In the genomic region with DNA sequence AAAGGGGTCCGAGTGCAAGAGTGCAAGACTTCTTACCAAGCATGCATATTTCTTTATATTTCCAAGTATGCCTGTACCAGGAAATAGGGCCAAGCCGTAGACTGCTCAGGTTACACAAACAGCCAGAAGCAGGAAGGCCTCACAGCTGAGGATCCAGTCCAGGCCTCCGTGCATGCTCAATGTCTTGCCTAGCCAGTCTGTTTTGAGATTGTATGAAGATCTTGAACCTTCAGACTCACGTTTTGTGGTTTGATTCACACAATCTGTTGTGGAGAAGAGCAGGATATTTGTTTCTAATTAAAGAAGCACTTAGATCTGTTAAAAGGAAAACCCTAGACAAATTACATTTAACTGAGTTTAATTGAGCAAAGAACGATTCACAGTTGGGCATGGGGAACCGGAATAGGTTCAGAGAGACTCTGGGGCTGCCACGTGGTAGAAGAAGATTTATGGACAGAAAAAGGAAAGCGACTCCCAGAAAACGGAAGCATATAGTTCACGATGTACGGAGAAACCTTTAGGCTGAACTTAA, we compare ENCODE assay signal across 1 cellular context.
TF ChIP-seq lines count a peak whose summit lies in the region.

No MANE protein-coding gene starts in this region.

TF ChIP-seq in K562, 482 proteins besides CTCF, POLR2A, EP300 and RAD21 (continued from another document and continues in another):
- TF ChIP-seq, protein P1, sequence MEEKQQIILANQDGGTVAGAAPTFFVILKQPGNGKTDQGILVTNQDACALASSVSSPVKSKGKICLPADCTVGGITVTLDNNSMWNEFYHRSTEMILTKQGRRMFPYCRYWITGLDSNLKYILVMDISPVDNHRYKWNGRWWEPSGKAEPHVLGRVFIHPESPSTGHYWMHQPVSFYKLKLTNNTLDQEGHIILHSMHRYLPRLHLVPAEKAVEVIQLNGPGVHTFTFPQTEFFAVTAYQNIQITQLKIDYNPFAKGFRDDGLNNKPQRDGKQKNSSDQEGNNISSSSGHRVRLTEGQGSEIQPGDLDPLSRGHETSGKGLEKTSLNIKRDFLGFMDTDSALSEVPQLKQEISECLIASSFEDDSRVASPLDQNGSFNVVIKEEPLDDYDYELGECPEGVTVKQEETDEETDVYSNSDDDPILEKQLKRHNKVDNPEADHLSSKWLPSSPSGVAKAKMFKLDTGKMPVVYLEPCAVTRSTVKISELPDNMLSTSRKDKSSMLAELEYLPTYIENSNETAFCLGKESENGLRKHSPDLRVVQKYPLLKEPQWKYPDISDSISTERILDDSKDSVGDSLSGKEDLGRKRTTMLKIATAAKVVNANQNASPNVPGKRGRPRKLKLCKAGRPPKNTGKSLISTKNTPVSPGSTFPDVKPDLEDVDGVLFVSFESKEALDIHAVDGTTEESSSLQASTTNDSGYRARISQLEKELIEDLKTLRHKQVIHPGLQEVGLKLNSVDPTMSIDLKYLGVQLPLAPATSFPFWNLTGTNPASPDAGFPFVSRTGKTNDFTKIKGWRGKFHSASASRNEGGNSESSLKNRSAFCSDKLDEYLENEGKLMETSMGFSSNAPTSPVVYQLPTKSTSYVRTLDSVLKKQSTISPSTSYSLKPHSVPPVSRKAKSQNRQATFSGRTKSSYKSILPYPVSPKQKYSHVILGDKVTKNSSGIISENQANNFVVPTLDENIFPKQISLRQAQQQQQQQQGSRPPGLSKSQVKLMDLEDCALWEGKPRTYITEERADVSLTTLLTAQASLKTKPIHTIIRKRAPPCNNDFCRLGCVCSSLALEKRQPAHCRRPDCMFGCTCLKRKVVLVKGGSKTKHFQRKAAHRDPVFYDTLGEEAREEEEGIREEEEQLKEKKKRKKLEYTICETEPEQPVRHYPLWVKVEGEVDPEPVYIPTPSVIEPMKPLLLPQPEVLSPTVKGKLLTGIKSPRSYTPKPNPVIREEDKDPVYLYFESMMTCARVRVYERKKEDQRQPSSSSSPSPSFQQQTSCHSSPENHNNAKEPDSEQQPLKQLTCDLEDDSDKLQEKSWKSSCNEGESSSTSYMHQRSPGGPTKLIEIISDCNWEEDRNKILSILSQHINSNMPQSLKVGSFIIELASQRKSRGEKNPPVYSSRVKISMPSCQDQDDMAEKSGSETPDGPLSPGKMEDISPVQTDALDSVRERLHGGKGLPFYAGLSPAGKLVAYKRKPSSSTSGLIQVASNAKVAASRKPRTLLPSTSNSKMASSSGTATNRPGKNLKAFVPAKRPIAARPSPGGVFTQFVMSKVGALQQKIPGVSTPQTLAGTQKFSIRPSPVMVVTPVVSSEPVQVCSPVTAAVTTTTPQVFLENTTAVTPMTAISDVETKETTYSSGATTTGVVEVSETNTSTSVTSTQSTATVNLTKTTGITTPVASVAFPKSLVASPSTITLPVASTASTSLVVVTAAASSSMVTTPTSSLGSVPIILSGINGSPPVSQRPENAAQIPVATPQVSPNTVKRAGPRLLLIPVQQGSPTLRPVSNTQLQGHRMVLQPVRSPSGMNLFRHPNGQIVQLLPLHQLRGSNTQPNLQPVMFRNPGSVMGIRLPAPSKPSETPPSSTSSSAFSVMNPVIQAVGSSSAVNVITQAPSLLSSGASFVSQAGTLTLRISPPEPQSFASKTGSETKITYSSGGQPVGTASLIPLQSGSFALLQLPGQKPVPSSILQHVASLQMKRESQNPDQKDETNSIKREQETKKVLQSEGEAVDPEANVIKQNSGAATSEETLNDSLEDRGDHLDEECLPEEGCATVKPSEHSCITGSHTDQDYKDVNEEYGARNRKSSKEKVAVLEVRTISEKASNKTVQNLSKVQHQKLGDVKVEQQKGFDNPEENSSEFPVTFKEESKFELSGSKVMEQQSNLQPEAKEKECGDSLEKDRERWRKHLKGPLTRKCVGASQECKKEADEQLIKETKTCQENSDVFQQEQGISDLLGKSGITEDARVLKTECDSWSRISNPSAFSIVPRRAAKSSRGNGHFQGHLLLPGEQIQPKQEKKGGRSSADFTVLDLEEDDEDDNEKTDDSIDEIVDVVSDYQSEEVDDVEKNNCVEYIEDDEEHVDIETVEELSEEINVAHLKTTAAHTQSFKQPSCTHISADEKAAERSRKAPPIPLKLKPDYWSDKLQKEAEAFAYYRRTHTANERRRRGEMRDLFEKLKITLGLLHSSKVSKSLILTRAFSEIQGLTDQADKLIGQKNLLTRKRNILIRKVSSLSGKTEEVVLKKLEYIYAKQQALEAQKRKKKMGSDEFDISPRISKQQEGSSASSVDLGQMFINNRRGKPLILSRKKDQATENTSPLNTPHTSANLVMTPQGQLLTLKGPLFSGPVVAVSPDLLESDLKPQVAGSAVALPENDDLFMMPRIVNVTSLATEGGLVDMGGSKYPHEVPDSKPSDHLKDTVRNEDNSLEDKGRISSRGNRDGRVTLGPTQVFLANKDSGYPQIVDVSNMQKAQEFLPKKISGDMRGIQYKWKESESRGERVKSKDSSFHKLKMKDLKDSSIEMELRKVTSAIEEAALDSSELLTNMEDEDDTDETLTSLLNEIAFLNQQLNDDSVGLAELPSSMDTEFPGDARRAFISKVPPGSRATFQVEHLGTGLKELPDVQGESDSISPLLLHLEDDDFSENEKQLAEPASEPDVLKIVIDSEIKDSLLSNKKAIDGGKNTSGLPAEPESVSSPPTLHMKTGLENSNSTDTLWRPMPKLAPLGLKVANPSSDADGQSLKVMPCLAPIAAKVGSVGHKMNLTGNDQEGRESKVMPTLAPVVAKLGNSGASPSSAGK (IDR thresholded peaks at IDR 0.05) = peak; percentile 80
- TF ChIP-seq, protein P2, sequence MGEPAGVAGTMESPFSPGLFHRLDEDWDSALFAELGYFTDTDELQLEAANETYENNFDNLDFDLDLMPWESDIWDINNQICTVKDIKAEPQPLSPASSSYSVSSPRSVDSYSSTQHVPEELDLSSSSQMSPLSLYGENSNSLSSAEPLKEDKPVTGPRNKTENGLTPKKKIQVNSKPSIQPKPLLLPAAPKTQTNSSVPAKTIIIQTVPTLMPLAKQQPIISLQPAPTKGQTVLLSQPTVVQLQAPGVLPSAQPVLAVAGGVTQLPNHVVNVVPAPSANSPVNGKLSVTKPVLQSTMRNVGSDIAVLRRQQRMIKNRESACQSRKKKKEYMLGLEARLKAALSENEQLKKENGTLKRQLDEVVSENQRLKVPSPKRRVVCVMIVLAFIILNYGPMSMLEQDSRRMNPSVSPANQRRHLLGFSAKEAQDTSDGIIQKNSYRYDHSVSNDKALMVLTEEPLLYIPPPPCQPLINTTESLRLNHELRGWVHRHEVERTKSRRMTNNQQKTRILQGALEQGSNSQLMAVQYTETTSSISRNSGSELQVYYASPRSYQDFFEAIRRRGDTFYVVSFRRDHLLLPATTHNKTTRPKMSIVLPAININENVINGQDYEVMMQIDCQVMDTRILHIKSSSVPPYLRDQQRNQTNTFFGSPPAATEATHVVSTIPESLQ (CRISPR knock-in tag; IDR thresholded peaks at IDR 0.05) = no peak
- TF ChIP-seq HDAC3 (IDR thresholded peaks at IDR 0.05; ENCODE audit: borderline replicate concordance, partially characterized antibody) (peak; percentile 21), NR2F6 (CRISPR knock-in tag; IDR thresholded peaks at IDR 0.05) (no peak), NEUROD1 (IDR thresholded peaks at IDR 0.05; ENCODE audit: borderline replicate concordance, low read depth, low read length, partially characterized antibody) (peak; percentile 53), PHF20 (IDR thresholded peaks at IDR 0.05; ENCODE audit: partially characterized antibody) (no peak), SIN3A (IDR thresholded peaks at IDR 0.05; ENCODE audit: borderline replicate concordance in 2 of 2, control insufficient read depth in 1 of 2, low read depth in 2 of 2, low read length in 2 of 2) (0 out of 4 replicates have a peak, but pooled peaks of 1 of the 2 experiments have one; percentile 7), ZNF76 (CRISPR knock-in tag; IDR thresholded peaks at IDR 0.05; ENCODE audit: borderline replicate concordance) (0 out of 2 replicates have a peak, but pooled peaks have one; percentile 30), ATF7 (IDR thresholded peaks at IDR 0.05) (no peak), RAD51 (IDR thresholded peaks at IDR 0.05; ENCODE audit: borderline replicate concordance, low read depth) (peak; percentile 35; the same call in 1 of the 2 replicates), ZNF217 (CRISPR knock-in tag; IDR thresholded peaks at IDR 0.05) (no peak), JUNB (CRISPR knock-in tag; conservative IDR thresholded peaks at IDR 0.05) (no peak), SPI1 (IDR thresholded peaks at IDR 0.05; ENCODE audit: borderline replicate concordance, low read depth, low read length) (no peak), ZNF146 (CRISPR knock-in tag; IDR thresholded peaks at IDR 0.05; ENCODE audit: unreplicated experiment) (no peak), ZNF23 (CRISPR knock-in tag; IDR thresholded peaks at IDR 0.05) (0 out of 2 replicates have a peak, but pooled peaks have one; percentile 52), TARDBP (IDR thresholded peaks at IDR 0.05) (no peak), ZSCAN29 (IDR thresholded peaks at IDR 0.05) (no peak), ATF1 (CRISPR knock-in tag; IDR thresholded peaks at IDR 0.05) (no peak), ATF1 (tag; IDR thresholded peaks at IDR 0.05) (no peak), TBP (optimal IDR thresholded peaks at IDR 0.05; ENCODE audit: low read depth, low read length) (peak; percentile 30), ILK (tag; IDR thresholded peaks at IDR 0.05; ENCODE audit: borderline replicate concordance, low read depth) (no peak), CHD2 (IDR thresholded peaks at IDR 0.05; ENCODE audit: low read depth, low read length) (no peak), NR2C1 (IDR thresholded peaks at IDR 0.05) (no peak), NR2C1 (tag; IDR thresholded peaks at IDR 0.05) (no peak), NCOR1 (IDR thresholded peaks at IDR 0.05) (no peak; the same call in 1 of the 2 replicates)
- TF ChIP-seq, protein P3, sequence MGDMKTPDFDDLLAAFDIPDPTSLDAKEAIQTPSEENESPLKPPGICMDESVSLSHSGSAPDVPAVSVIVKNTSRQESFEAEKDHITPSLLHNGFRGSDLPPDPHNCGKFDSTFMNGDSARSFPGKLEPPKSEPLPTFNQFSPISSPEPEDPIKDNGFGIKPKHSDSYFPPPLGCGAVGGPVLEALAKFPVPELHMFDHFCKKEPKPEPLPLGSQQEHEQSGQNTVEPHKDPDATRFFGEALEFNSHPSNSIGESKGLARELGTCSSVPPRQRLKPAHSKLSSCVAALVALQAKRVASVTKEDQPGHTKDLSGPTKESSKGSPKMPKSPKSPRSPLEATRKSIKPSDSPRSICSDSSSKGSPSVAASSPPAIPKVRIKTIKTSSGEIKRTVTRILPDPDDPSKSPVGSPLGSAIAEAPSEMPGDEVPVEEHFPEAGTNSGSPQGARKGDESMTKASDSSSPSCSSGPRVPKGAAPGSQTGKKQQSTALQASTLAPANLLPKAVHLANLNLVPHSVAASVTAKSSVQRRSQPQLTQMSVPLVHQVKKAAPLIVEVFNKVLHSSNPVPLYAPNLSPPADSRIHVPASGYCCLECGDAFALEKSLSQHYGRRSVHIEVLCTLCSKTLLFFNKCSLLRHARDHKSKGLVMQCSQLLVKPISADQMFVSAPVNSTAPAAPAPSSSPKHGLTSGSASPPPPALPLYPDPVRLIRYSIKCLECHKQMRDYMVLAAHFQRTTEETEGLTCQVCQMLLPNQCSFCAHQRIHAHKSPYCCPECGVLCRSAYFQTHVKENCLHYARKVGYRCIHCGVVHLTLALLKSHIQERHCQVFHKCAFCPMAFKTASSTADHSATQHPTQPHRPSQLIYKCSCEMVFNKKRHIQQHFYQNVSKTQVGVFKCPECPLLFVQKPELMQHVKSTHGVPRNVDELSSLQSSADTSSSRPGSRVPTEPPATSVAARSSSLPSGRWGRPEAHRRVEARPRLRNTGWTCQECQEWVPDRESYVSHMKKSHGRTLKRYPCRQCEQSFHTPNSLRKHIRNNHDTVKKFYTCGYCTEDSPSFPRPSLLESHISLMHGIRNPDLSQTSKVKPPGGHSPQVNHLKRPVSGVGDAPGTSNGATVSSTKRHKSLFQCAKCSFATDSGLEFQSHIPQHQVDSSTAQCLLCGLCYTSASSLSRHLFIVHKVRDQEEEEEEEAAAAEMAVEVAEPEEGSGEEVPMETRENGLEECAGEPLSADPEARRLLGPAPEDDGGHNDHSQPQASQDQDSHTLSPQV (IDR thresholded peaks at IDR 0.05) = peak; percentile 80
- TF ChIP-seq, protein P4, sequence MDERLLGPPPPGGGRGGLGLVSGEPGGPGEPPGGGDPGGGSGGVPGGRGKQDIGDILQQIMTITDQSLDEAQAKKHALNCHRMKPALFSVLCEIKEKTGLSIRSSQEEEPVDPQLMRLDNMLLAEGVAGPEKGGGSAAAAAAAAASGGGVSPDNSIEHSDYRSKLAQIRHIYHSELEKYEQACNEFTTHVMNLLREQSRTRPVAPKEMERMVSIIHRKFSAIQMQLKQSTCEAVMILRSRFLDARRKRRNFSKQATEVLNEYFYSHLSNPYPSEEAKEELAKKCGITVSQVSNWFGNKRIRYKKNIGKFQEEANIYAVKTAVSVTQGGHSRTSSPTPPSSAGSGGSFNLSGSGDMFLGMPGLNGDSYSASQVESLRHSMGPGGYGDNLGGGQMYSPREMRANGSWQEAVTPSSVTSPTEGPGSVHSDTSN (CRISPR knock-in tag; IDR thresholded peaks at IDR 0.05; ENCODE audit: low read depth) = no peak
- TF ChIP-seq, protein P4 (tag; conservative IDR thresholded peaks at IDR 0.05; ENCODE audit: low read depth) = peak; percentile 78
- TF ChIP-seq, protein P5, sequence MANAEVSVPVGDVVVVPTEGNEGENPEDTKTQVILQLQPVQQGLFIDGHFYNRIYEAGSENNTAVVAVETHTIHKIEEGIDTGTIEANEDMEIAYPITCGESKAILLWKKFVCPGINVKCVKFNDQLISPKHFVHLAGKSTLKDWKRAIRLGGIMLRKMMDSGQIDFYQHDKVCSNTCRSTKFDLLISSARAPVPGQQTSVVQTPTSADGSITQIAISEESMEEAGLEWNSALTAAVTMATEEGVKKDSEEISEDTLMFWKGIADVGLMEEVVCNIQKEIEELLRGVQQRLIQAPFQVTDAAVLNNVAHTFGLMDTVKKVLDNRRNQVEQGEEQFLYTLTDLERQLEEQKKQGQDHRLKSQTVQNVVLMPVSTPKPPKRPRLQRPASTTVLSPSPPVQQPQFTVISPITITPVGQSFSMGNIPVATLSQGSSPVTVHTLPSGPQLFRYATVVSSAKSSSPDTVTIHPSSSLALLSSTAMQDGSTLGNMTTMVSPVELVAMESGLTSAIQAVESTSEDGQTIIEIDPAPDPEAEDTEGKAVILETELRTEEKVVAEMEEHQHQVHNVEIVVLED (CRISPR knock-in tag; IDR thresholded peaks at IDR 0.05) = no peak
- TF ChIP-seq, protein P6, sequence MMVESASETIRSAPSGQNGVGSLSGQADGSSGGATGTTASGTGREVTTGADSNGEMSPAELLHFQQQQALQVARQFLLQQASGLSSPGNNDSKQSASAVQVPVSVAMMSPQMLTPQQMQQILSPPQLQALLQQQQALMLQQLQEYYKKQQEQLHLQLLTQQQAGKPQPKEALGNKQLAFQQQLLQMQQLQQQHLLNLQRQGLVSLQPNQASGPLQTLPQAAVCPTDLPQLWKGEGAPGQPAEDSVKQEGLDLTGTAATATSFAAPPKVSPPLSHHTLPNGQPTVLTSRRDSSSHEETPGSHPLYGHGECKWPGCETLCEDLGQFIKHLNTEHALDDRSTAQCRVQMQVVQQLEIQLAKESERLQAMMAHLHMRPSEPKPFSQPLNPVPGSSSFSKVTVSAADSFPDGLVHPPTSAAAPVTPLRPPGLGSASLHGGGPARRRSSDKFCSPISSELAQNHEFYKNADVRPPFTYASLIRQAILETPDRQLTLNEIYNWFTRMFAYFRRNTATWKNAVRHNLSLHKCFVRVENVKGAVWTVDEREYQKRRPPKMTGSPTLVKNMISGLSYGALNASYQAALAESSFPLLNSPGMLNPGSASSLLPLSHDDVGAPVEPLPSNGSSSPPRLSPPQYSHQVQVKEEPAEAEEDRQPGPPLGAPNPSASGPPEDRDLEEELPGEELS (CRISPR knock-in tag; IDR thresholded peaks at IDR 0.05; ENCODE audit: borderline replicate concordance) = no peak
